In genomic region chr14:95500772-95501401, GRCh38 we compare ENCODE assay signal across 10 cellular contexts. TPM values are rescaled to one million over a fixed set of nuclear protein-coding genes. Genes with fewer than 3 reads are reported as not detected.
DNase-seq lines count a peak whose midpoint lies in the region; ATAC-seq, FAIRE-seq and TF ChIP-seq lines count a peak whose summit lies in the region.
"Had no signal": no experiment of that assay in that cellular context is flagged by ENCODE, and none has a peak within 500 bp of the region (broad histone marks: within the 10 kb centered on the region; RNA-seq: fewer than 3 reads in every experiment).

No MANE protein-coding gene starts in this region.

- peaks cover 18% of the 10 kb centered on the region for H3K4me1 Mint-ChIP-seq in MCF 10A (ENCODE audit: insufficient read depth, unreplicated experiment)

- H3K27me3 Mint-ChIP-seq in MCF 10A (ENCODE audit: insufficient read depth, unreplicated experiment), result no peaks in the 10 kb centered on the region

- 68% methylated on average over 14 of the region's 14 CpGs for WGBS in mammary epithelial cell (ENCODE audit: low coverage, missing lambda C conversion rate)
- WGBS in GM12878 (ENCODE audit: insufficient coverage, insufficient replicate concordance, low lambda C conversion rate, missing lambda C conversion rate), result 63% methylated on average over 14 of the region's 14 CpGs

- no peaks in the 10 kb centered on the region for H3K9me3 Mint-ChIP-seq in MCF 10A (ENCODE audit: unreplicated experiment)

- H3K4me1 ChIP-seq in mammary epithelial cell (ENCODE audit: insufficient read depth, low read length) (peaks cover 4% of the 10 kb centered on the region), GM12878 (ENCODE audit: control insufficient read depth, insufficient read depth, low read length) (peaks cover 90% of the 10 kb centered on the region), left lung (peaks cover 19 to 77% of the 10 kb centered on the region in 2 donors), uterus (peaks cover 6 to 13% of the 10 kb centered on the region in 2 donors)

- POLR2A ChIA-PET in MCF 10A (lab: Yijun Ruan, JAX) (interaction anchor here (0.7 to 1.4 kb wide), 3 partner anchors 24 to 33 kb away, joined by 3 to 8 read pairs (median 3); partner anchors contain the start of gene GLRX5), GM12878 (lab: Charles Lee) (interaction anchor here (1.0 to 17.4 kb wide), 2 partner anchors 15 to 21 kb away, joined by 3 to 276 read pairs; partner anchors contain the start of gene SYNE3)

- TF ChIP-seq POLR2A in GM12878 (IDR thresholded peaks at IDR 0.05; ENCODE audit: low read depth, low read length) (no peak), uterus (IDR thresholded peaks at IDR 0.05) (no peak)

- H3K36me3 ChIP-seq in mammary epithelial cell (ENCODE audit: insufficient read depth, low read length) (no peaks in the 10 kb centered on the region), GM12878 (ENCODE audit: control insufficient read depth in 2 of 2, insufficient read depth in 2 of 2, low read length in 1 of 2) (peaks cover 9 to 19% of the 10 kb centered on the region in 2 experiments), left lung (peaks cover 0 to 17% of the 10 kb centered on the region in 2 donors), uterus (no peaks in the 10 kb centered on the region)

- BruUV-seq in MCF 10A (replicated peaks; lab: Mats Ljungman, UMichigan) (no TSS peak), mammary epithelial cell (replicated peaks; lab: Mats Ljungman, UMichigan) (no TSS peak), GM12878 (replicated peaks; lab: Mats Ljungman, UMichigan) (no TSS peak)

- no peak overlapping the region for H3K4me3 Mint-ChIP-seq in MCF 10A (ENCODE audit: unreplicated experiment)

- H4K20me1 ChIP-seq in mammary epithelial cell (ENCODE audit: insufficient read depth, low read length) (no peaks in the 10 kb centered on the region), GM12878 (ENCODE audit: control insufficient read depth, insufficient read depth) (no peaks in the 10 kb centered on the region)

- dilution Hi-C loops in mammary epithelial cell (cut with HindIII; ENCODE audit: low sequenced_read_pairs), result no loop called here

- no peak for ATAC-seq in GM12878
- ATAC-seq in left lung, result peak; percentile 25
- no peak for ATAC-seq in activated CD4-positive, CD25-positive, alpha-beta regulatory T cell treated with anti-CD3 and anti-CD28 coated beads, Interleukin-2, amount 50 U/mL, for 24 hours

- H3K9me3 ChIP-seq in mammary epithelial cell (replicated peaks; ENCODE audit: insufficient read depth, low read length) (no peaks in the 10 kb centered on the region), GM12878 (replicated peaks; ENCODE audit: control insufficient read depth, insufficient read depth, low read length) (no peaks in the 10 kb centered on the region), left lung (no peaks in the 10 kb centered on the region), uterus (no peaks in the 10 kb centered on the region)

- H2AFZ ChIP-seq in mammary epithelial cell (ENCODE audit: low read depth, low read length) (no peak overlapping the region), GM12878 (ENCODE audit: control insufficient read depth, low read depth, low read length) (no peak overlapping the region)

- no peaks in the 10 kb centered on the region for H3K36me3 Mint-ChIP-seq in MCF 10A (ENCODE audit: insufficient read depth, unreplicated experiment)

- peak overlapping the region; percentile 11 for H3K27ac Mint-ChIP-seq in MCF 10A (ENCODE audit: low read depth, unreplicated experiment)

- CTCF ChIA-PET in MCF 10A (lab: Yijun Ruan, JAX) (interaction anchor here (1.1 to 3.1 kb wide), 3 partner anchors 9 to 57 kb away, joined by 4 to 11 read pairs (median 6); no protein-coding TSS in a partner anchor), mammary epithelial cell (lab: Charles Lee; ENCODE audit: low non-redundant PET) (no interaction called here), GM12878 (lab: Yijun Ruan, JAX) (interaction anchor here (0.8 to 7.5 kb wide), 5 partner anchors 8 to 30 kb away, joined by 4 to 55 read pairs (median 8); partner anchors contain the start of gene SYNE3)

- SMC1A ChIA-PET in GM12878 (lab: Charles Lee; ENCODE audit: uncharacterized antibody, unreplicated experiment), result interaction anchor here (0.5 to 12.0 kb wide), 4 partner anchors 8 to 273 kb away, joined by 3 to 107 read pairs (median 69); partner anchors contain the start of gene SYNE3

- H3K4me3 ChIP-seq in mammary epithelial cell (replicated peaks in 1 of 3; ENCODE audit: insufficient read depth in 1 of 3, low read depth in 2 of 3, low read length in 3 of 3), result no peak overlapping the region
- H3K4me3 ChIP-seq in GM12878, result no peak overlapping the region
- H3K4me3 ChIP-seq in left lung, result no peak overlapping the region
- H3K4me3 ChIP-seq in uterus, result no peak overlapping the region

- TF ChIP-seq EP300 in GM12878 (IDR thresholded peaks at IDR 0.05; ENCODE audit: borderline replicate concordance in 1 of 2, control insufficient read depth in 1 of 2, low read depth in 2 of 2, low read length in 2 of 2), result no peak

- no peak overlapping the region for H3K4me2 ChIP-seq in mammary epithelial cell (ENCODE audit: insufficient read depth, low read depth, low read length)
- H3K4me2 ChIP-seq in GM12878 (ENCODE audit: control insufficient read depth, insufficient read depth), result peak overlapping the region; percentile 62

- DNase-seq in MCF 10A (ENCODE audit: unreplicated experiment) (peak; percentile 79), mammary epithelial cell (no peak), GM12878 (ENCODE audit: low read depth, low spot score) (no peak), left lung (no peak), uterus (peak; percentile 61 to 64), epidermal melanocyte (ENCODE audit: insufficient read length, low spot score) (no peak), cerebellar cortex (ENCODE audit: low spot score) (no peak)
- DNase-seq: H7, NCI-H1436 treated with DMSO at 0.1 percent for 48 hours had no signal

- H3K27ac ChIP-seq in mammary epithelial cell (ENCODE audit: insufficient read depth, low read depth, low read length) (no peak overlapping the region), GM12878 (ENCODE audit: control insufficient read depth, insufficient read depth) (peak overlapping the region; percentile 15; the same call in 1 of the 2 replicates), left lung (no peak overlapping the region), uterus (peak overlapping the region; percentile 50 to 60)

- H3K9ac ChIP-seq in mammary epithelial cell (ENCODE audit: insufficient read depth, low read length), result no peak overlapping the region
- H3K9ac ChIP-seq in GM12878 (ENCODE audit: control insufficient read depth, insufficient read depth, low read length), result no peak overlapping the region

- TF ChIP-seq CTCF in MCF 10A (IDR thresholded peaks at IDR 0.05; ENCODE audit: unreplicated experiment) (no peak), mammary epithelial cell (conservative IDR thresholded peaks at IDR 0.05 in 1 of 2, IDR thresholded peaks at IDR 0.05 in 1 of 2; ENCODE audit: extremely low read depth in 1 of 2, insufficient read depth in 1 of 2, low read depth in 1 of 2, low read length in 2 of 2) (no peak), GM12878 (IDR thresholded peaks at IDR 0.05 in 2 of 3, conservative IDR thresholded peaks at IDR 0.05 in 1 of 3; ENCODE audit: control insufficient read depth in 2 of 3, extremely low read depth in 1 of 3, insufficient read depth in 1 of 3, low read depth in 3 of 3, low read length in 3 of 3) (no peak), left lung (IDR thresholded peaks at IDR 0.05) (no peak), uterus (IDR thresholded peaks at IDR 0.05) (no peak)

- RAD21 ChIA-PET in GM12878 (lab: Charles Lee; ENCODE audit: unreplicated experiment), result interaction anchor here (1.0 to 4.3 kb wide), 4 partner anchors 14 to 49 kb away, joined by 3 to 17 read pairs (median 4); partner anchors contain the start of gene SYNE3

- H3K79me2 ChIP-seq in mammary epithelial cell (ENCODE audit: insufficient read depth, low read length) (no peaks in the 10 kb centered on the region), GM12878 (ENCODE audit: control insufficient read depth, insufficient read depth, low read length) (peaks cover 90% of the 10 kb centered on the region)

- in situ Hi-C loops in mammary epithelial cell (cut with MboI; ENCODE audit: low sequenced_read_pairs in 2 of 2), result loop anchor here in 1 of 2 donors (25.0 kb wide), 1 partner anchor 239 kb away; no protein-coding TSS in a partner anchor
- in situ Hi-C loops in GM12878 (cut with MboI), result no loop called here

- H3K27me3 ChIP-seq in mammary epithelial cell (ENCODE audit: insufficient read depth, low read length) (no peaks in the 10 kb centered on the region), GM12878 (replicated peaks in 1 of 2; ENCODE audit: control insufficient read depth in 2 of 2, insufficient read depth in 2 of 2, low read length in 1 of 2) (no peaks in the 10 kb centered on the region), left lung (no peaks in the 10 kb centered on the region), uterus (no peaks in the 10 kb centered on the region)

- intact Hi-C loops in MCF 10A (cut with micrococcal nuclease) (no loop called here), mammary epithelial cell (cut with micrococcal nuclease) (no loop called here), GM12878 (cut with micrococcal nuclease; ENCODE audit: unreplicated experiment) (loop anchor here (10.0 kb wide), 2 partner anchors 176 to 346 kb away; partner anchors contain the start of gene DICER1), left lung (cut with DNase I) (no loop called here), uterus (cut with DNase I; ENCODE audit: low total_unique reads) (no loop called here)

- no peak for FAIRE-seq in GM12878 (lab: Jason Lieb, UNC)

- no peak for TF ChIP-seq RAD21 in GM12878 (IDR thresholded peaks at IDR 0.05; ENCODE audit: insufficient read depth, low read depth, low read length)

RNA-seq across cellular contexts. Expression of gene SYNE3, which starts 15.6 kb away (rescaled TPM):
- 8.9 and 9.5 TPM in 2 replicates for total RNA-seq in MCF 10A (2022)
- 10 to 100 TPM in 1 of 2 donors, 1 to 10 TPM in 1; 3.5 to 13.0 TPM for total RNA-seq in mammary epithelial cell
- polyA plus RNA-seq in mammary epithelial cell, result 2.4 TPM
- polyA minus RNA-seq in mammary epithelial cell, result 13.3 TPM
- 85.2 and 87.1 TPM in 2 replicates for total RNA-seq in GM12878 (2013; cell fraction: nucleolus; rRNA removed)
- total RNA-seq in GM12878 (2014; rRNA removed), result 18.5 and 20.0 TPM in 2 replicates
- total RNA-seq in GM12878 (2014; rRNA removed; fragmentation: Illumina TruSeq; extraction: Trizol), result 16.2 and 16.7 TPM in 2 replicates
- total RNA-seq in GM12878 (2021), result 40.0 and 44.1 TPM in 2 replicates
- 3.2 TPM for polyA plus RNA-seq in GM12878 (2011; ENCODE audit: low read depth)
- 9.2 and 13.7 TPM in 2 replicates for polyA plus RNA-seq in GM12878 (2011; rRNA removed)
- 8.8 and 9.1 TPM in 2 replicates for polyA plus RNA-seq in GM12878 (2011; cell fraction: cytosol; rRNA removed)
- polyA plus RNA-seq in GM12878 (2011; cell fraction: nucleus; rRNA removed), result 35.2 and 47.8 TPM in 2 replicates
- polyA plus RNA-seq in GM12878 (2012), result 5.3 and 5.8 TPM in 2 replicates
- polyA plus RNA-seq in GM12878 (2014; fragmentation: Illumina TruSeq; extraction: Trizol), result 11.4 and 12.9 TPM in 2 replicates
- polyA plus RNA-seq in GM12878 (2014; fragmentation: Nextera tagmentation; extraction: Ambion mirVana), result 1 to 10 TPM; 1.4 TPM
- polyA plus RNA-seq in GM12878 (2014; rRNA removed), result 16.3 and 17.2 TPM in 2 replicates
- 10 to 100 TPM; 11.6 to 13.0 TPM for polyA plus RNA-seq in GM12878 (2016; fragmentation: Nextera tagmentation; extraction: Ambion mirVana)
- 23.6 and 27.6 TPM in 2 replicates for polyA minus RNA-seq in GM12878 (2011; rRNA and poly(A)+ RNA removed)
- 11.1 and 11.3 TPM in 2 replicates for polyA minus RNA-seq in GM12878 (2011; cell fraction: cytosol; rRNA and poly(A)+ RNA removed)
- 21.9 and 38.7 TPM in 2 replicates for polyA minus RNA-seq in GM12878 (2011; cell fraction: nucleus; rRNA and poly(A)+ RNA removed)
- 10 to 100 TPM; 11.1 to 25.4 TPM for total RNA-seq in left lung
- total RNA-seq in uterus, result 10 to 100 TPM in 2 of 4 donors, 1 to 10 TPM in 2; 4.9 to 36.1 (median 15.2) TPM

RNA-seq across cellular contexts. Expression of gene GLRX5, which starts 34.0 kb away (rescaled TPM):
- total RNA-seq in MCF 10A (2022) (32.2 and 39.8 TPM in 2 replicates), mammary epithelial cell (10 to 100 TPM; 21.2 to 34.6 TPM), GM12878 (2014; rRNA removed) (60.4 and 66.9 TPM in 2 replicates), GM12878 (2014; rRNA removed; fragmentation: Illumina TruSeq; extraction: Trizol) (57.9 and 58.5 TPM in 2 replicates), GM12878 (2021) (48.2 and 53.8 TPM in 2 replicates), left lung (10 to 100 TPM; 29.4 to 29.5 TPM), uterus (10 to 100 TPM in 3 of 4 donors, 1 to 10 TPM in 1; 5.9 to 40.3 (median 23.7) TPM)
- polyA plus RNA-seq in mammary epithelial cell (30.5 TPM), GM12878 (2011; rRNA removed) (60.9 and 71.4 TPM in 2 replicates), GM12878 (2014; fragmentation: Illumina TruSeq; extraction: Trizol) (71.2 and 82.5 TPM in 2 replicates), GM12878 (2014; fragmentation: Nextera tagmentation; extraction: Ambion mirVana) (10 to 100 TPM; 13.7 to 28.8 TPM), GM12878 (2014; rRNA removed) (53.0 and 56.8 TPM in 2 replicates), GM12878 (2016; fragmentation: Nextera tagmentation; extraction: Ambion mirVana) (100 to 1,000 TPM in 1 of 2 experiments, 10 to 100 TPM in 1; 12.8 to 139 TPM)
- 17.2 TPM for polyA minus RNA-seq in mammary epithelial cell
- total RNA-seq in GM12878 (2013; cell fraction: nucleolus; rRNA removed), result 4.1 and 4.4 TPM in 2 replicates
- 38.1 TPM for polyA plus RNA-seq in GM12878 (2011; ENCODE audit: low read depth)
- polyA plus RNA-seq in GM12878 (2011; cell fraction: cytosol; rRNA removed), result 23.4 and 28.6 TPM in 2 replicates
- polyA plus RNA-seq in GM12878 (2011; cell fraction: nucleus; rRNA removed), result 11.2 and 13.0 TPM in 2 replicates
- 30.1 and 36.5 TPM in 2 replicates for polyA plus RNA-seq in GM12878 (2012)
- polyA minus RNA-seq in GM12878 (2011; rRNA and poly(A)+ RNA removed), result 13.3 and 15.7 TPM in 2 replicates
- polyA minus RNA-seq in GM12878 (2011; cell fraction: cytosol; rRNA and poly(A)+ RNA removed), result 8.0 and 9.5 TPM in 2 replicates
- polyA minus RNA-seq in GM12878 (2011; cell fraction: nucleus; rRNA and poly(A)+ RNA removed), result 3.6 and 7.3 TPM in 2 replicates

Comparison
In these comparisons a context has a peak if more than half of its experiments do, and no peak if none do; other contexts are left out.
1. DNase-seq: peak in MCF 10A (single experiment) and uterus (2 of 2); none in mammary epithelial cell (single experiment), GM12878 (single experiment), left lung (0 of 2), epidermal melanocyte (single experiment) and cerebellar cortex (single experiment).
2. H3K27ac ChIP-seq: peak in GM12878 (single experiment) and uterus (2 of 2); none in mammary epithelial cell (single experiment) and left lung (0 of 2).